1 cellular context compared by ENCODE assay signal in genomic region chr19:1061987-1062386, GRCh38.
TF ChIP-seq lines count a peak whose summit lies in the region.

No MANE protein-coding gene starts in this region.

TF ChIP-seq in HepG2, 621 proteins besides CTCF, POLR2A, EP300 and RAD21:
- TF ChIP-seq SATB2 (CRISPR knock-in tag; IDR thresholded peaks at IDR 0.05) (no peak), MLXIP (CRISPR knock-in tag; IDR thresholded peaks at IDR 0.05; ENCODE audit: borderline replicate concordance) (no peak), PBX3 (CRISPR knock-in tag; IDR thresholded peaks at IDR 0.05; ENCODE audit: borderline replicate concordance) (no peak), CREM (IDR thresholded peaks at IDR 0.05) (no peak), CREM (CRISPR knock-in tag; IDR thresholded peaks at IDR 0.05) (no peak), RBFOX2 (IDR thresholded peaks at IDR 0.05; ENCODE audit: low read depth, low read length) (peak; percentile 55; the same call in 1 of the 2 replicates), NFIC (IDR thresholded peaks at IDR 0.05; ENCODE audit: low read length) (no peak), ZNF446 (CRISPR knock-in tag; IDR thresholded peaks at IDR 0.05) (no peak), ZNF761 (CRISPR knock-in tag; conservative IDR thresholded peaks at IDR 0.05) (no peak), SRY (CRISPR knock-in tag; IDR thresholded peaks at IDR 0.05) (no peak), CHD2 (IDR thresholded peaks at IDR 0.05; ENCODE audit: low read depth, low read length) (no peak), ZNF687 (CRISPR knock-in tag; IDR thresholded peaks at IDR 0.05) (0 out of 2 replicates have a peak, but pooled peaks have one; percentile 16), PPARG (CRISPR knock-in tag; conservative IDR thresholded peaks at IDR 0.05) (no peak), BHLHE40 (IDR thresholded peaks at IDR 0.05; ENCODE audit: low read length) (no peak), HDAC6 (IDR thresholded peaks at IDR 0.05; ENCODE audit: low read depth, low read length) (no peak), XRCC5 (optimal IDR thresholded peaks at IDR 0.05; ENCODE audit: low read length) (no peak), ZNF772 (CRISPR knock-in tag; IDR thresholded peaks at IDR 0.05) (no peak), DMTF1 (CRISPR knock-in tag; IDR thresholded peaks at IDR 0.05) (no peak)
